ENCODE assay signal across 1 cellular context in the genomic region with DNA sequence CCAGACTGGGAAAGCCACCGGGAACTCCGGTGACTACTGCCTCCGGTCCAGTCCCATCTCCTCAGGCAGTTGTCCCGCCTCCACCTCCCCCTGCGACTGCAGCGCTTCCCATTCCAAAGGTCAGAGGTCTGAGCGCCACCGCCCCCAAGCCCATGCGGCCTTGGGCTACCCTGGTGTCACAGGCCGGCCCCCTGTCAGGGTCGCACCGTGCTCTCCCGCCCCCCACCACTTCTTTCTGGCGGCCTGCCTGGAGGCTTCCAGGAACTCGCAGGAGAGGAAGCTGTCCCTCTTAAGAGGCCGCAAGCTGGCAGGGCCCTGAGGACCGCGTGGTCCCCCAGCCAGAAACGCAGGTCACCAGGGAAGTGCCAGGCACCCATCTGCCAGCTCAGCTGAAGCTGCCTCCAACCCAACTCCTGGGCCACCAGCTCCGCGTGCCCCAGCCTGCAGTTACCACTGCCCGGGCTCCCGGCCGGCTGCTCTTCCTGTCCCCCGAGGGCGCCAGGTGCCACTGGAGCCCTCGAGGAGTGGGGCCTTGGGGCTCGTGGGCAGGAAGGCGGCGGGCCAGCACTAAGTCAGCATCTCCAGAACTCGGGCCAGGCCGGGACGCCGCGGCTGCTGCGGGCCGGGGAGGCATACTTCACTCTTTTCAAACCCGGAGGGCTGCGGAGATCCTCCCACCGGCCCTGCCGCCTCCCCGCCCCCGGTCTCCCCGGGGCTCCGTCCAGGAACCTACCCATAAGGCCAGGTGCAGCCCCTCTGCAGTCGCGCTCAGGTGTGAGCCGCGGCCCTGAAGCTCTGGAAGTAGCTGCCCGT.
TF ChIP-seq lines count a peak whose summit lies in the region.

No MANE protein-coding gene starts in this region.

TF ChIP-seq in HepG2, 621 proteins besides CTCF, POLR2A, EP300 and RAD21 (continued from another document and continues in another):
- TF ChIP-seq ZNF138 (CRISPR knock-in tag; IDR thresholded peaks at IDR 0.05; ENCODE audit: low read depth), result peak; percentile 88
- TF ChIP-seq, protein P1, sequence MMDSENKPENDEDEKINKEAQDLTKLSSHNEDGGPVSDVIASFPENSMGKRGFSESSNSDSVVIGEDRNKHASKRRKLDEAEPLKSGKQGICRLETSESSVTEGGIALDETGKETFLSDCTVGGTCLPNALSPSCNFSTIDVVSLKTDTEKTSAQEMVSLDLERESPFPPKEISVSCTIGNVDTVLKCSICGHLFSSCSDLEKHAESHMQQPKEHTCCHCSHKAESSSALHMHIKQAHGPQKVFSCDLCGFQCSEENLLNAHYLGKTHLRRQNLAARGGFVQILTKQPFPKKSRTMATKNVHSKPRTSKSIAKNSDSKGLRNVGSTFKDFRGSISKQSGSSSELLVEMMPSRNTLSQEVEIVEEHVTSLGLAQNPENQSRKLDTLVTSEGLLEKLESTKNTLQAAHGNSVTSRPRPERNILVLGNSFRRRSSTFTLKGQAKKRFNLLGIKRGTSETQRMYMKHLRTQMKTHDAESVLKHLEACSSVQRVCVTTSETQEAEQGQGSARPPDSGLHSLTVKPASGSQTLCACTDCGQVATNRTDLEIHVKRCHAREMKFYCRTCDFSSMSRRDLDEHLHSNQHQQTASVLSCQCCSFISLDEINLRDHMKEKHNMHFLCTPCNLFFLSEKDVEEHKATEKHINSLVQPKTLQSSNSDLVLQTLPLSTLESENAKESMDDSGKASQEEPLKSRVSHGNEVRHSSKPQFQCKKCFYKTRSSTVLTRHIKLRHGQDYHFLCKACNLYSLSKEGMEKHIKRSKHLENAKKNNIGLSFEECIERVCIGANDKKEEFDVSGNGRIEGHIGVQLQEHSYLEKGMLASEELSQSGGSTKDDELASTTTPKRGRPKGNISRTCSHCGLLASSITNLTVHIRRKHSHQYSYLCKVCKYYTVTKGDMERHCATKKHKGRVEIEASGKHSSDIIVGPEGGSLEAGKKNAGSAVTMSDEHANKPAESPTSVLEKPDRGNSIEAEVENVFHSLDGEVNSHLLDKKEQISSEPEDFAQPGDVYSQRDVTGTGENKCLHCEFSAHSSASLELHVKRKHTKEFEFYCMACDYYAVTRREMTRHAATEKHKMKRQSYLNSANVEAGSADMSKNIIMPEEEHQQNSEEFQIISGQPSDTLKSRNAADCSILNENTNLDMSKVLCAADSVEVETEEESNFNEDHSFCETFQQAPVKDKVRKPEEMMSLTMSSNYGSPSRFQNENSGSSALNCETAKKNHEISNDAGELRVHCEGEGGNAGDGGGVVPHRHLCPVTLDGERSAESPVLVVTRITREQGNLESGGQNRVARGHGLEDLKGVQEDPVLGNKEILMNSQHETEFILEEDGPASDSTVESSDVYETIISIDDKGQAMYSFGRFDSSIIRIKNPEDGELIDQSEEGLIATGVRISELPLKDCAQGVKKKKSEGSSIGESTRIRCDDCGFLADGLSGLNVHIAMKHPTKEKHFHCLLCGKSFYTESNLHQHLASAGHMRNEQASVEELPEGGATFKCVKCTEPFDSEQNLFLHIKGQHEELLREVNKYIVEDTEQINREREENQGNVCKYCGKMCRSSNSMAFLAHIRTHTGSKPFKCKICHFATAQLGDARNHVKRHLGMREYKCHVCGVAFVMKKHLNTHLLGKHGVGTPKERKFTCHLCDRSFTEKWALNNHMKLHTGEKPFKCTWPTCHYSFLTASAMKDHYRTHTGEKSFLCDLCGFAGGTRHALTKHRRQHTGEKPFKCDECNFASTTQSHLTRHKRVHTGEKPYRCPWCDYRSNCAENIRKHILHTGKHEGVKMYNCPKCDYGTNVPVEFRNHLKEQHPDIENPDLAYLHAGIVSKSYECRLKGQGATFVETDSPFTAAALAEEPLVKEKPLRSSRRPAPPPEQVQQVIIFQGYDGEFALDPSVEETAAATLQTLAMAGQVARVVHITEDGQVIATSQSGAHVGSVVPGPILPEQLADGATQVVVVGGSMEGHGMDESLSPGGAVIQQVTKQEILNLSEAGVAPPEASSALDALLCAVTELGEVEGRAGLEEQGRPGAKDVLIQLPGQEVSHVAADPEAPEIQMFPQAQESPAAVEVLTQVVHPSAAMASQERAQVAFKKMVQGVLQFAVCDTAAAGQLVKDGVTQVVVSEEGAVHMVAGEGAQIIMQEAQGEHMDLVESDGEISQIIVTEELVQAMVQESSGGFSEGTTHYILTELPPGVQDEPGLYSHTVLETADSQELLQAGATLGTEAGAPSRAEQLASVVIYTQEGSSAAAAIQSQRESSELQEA (CRISPR knock-in tag; IDR thresholded peaks at IDR 0.05; ENCODE audit: not compliant biosample characterization), result peak; percentile 93
- TF ChIP-seq ZNF572 (CRISPR knock-in tag; IDR thresholded peaks at IDR 0.05), result no peak
- peak; percentile 46; the same call in 1 of the 2 replicates for TF ChIP-seq ZNF652 (CRISPR knock-in tag; IDR thresholded peaks at IDR 0.05; ENCODE audit: borderline replicate concordance, low read depth)
- TF ChIP-seq, protein P2, sequence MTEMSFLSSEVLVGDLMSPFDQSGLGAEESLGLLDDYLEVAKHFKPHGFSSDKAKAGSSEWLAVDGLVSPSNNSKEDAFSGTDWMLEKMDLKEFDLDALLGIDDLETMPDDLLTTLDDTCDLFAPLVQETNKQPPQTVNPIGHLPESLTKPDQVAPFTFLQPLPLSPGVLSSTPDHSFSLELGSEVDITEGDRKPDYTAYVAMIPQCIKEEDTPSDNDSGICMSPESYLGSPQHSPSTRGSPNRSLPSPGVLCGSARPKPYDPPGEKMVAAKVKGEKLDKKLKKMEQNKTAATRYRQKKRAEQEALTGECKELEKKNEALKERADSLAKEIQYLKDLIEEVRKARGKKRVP (CRISPR knock-in tag; IDR thresholded peaks at IDR 0.05), result peak in 1 of 2 experiments; percentile 38; a peak in 1 of 4 replicates
- TF ChIP-seq FOXJ3 (CRISPR knock-in tag; IDR thresholded peaks at IDR 0.05; ENCODE audit: borderline replicate concordance), result peak; percentile 64; the same call in 1 of the 2 replicates
- peak; percentile 83; the same call in 1 of the 2 replicates for TF ChIP-seq REL (CRISPR knock-in tag; conservative IDR thresholded peaks at IDR 0.05)
- TF ChIP-seq MEIS2 (CRISPR knock-in tag; IDR thresholded peaks at IDR 0.05), result peak; percentile 96
- no peak for TF ChIP-seq BHLHE40 (IDR thresholded peaks at IDR 0.05; ENCODE audit: low read length)
- TF ChIP-seq, protein P3, sequence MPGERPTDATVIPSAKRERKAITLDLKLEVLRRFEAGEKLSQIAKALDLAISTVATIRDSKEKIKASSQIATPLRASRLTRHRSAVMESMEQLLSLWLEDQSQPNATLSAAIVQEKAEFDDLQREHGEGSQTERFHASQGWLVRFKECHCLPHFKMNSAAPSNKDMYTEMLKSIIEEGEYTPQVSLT (CRISPR knock-in tag; IDR thresholded peaks at IDR 0.05; ENCODE audit: borderline replicate concordance, low read depth), result no peak
- peak; percentile 84 for TF ChIP-seq ZNF224 (CRISPR knock-in tag; IDR thresholded peaks at IDR 0.05)
- no peak for TF ChIP-seq ZFP62 (CRISPR knock-in tag; IDR thresholded peaks at IDR 0.05)
- TF ChIP-seq PCBP1 (IDR thresholded peaks at IDR 0.05; ENCODE audit: borderline replicate concordance, low read depth, low read length), result no peak
- TF ChIP-seq PRDM4 (CRISPR knock-in tag; IDR thresholded peaks at IDR 0.05; ENCODE audit: borderline replicate concordance), result no peak
- TF ChIP-seq RNF2 (conservative IDR thresholded peaks at IDR 0.05; ENCODE audit: low read depth), result peak; percentile 96; the same call in 1 of the 2 replicates
- peak; percentile 58; the same call in 1 of the 2 replicates for TF ChIP-seq ZNF724P (CRISPR knock-in tag; IDR thresholded peaks at IDR 0.05; ENCODE audit: borderline replicate concordance)
- no peak for TF ChIP-seq ZEB1 (IDR thresholded peaks at IDR 0.05; ENCODE audit: insufficient replicate concordance, low read depth)
- peak; percentile 94 for TF ChIP-seq ZFP41 (CRISPR knock-in tag; IDR thresholded peaks at IDR 0.05; ENCODE audit: borderline replicate concordance)
- TF ChIP-seq NCOA5 (CRISPR knock-in tag; IDR thresholded peaks at IDR 0.05), result no peak
- peak; percentile 79 for TF ChIP-seq RCOR2 (CRISPR knock-in tag; IDR thresholded peaks at IDR 0.05)
- TF ChIP-seq ZSCAN12 (CRISPR knock-in tag; IDR thresholded peaks at IDR 0.05), result no peak; the same call in none of the 2 replicates
- peak; percentile 75; the same call in 1 of the 2 replicates for TF ChIP-seq KDM4B (CRISPR knock-in tag; IDR thresholded peaks at IDR 0.05)
- peak; percentile 96 for TF ChIP-seq KDM3A (CRISPR knock-in tag; IDR thresholded peaks at IDR 0.05; ENCODE audit: low read depth)
- no peak for TF ChIP-seq NONO (IDR thresholded peaks at IDR 0.05)
- TF ChIP-seq NONO (CRISPR knock-in tag; conservative IDR thresholded peaks at IDR 0.05), result peak; percentile 92
- TF ChIP-seq ZNF468 (CRISPR knock-in tag; IDR thresholded peaks at IDR 0.05), result peak; percentile 66; the same call in 1 of the 2 replicates
- peak; percentile 95 for TF ChIP-seq BORCS8-MEF2B (CRISPR knock-in tag; IDR thresholded peaks at IDR 0.05)
- TF ChIP-seq TMF1 (CRISPR knock-in tag; IDR thresholded peaks at IDR 0.05; ENCODE audit: low read depth), result peak; percentile 47; the same call in 1 of the 2 replicates
- TF ChIP-seq ZNF772 (CRISPR knock-in tag; IDR thresholded peaks at IDR 0.05), result peak; percentile 95
- peak; percentile 83 for TF ChIP-seq MLX (CRISPR knock-in tag; IDR thresholded peaks at IDR 0.05)
- peak; percentile 87 for TF ChIP-seq ISL2 (CRISPR knock-in tag; IDR thresholded peaks at IDR 0.05)
- TF ChIP-seq NCOA1 (CRISPR knock-in tag; IDR thresholded peaks at IDR 0.05), result no peak
- TF ChIP-seq HMG20A (CRISPR knock-in tag; IDR thresholded peaks at IDR 0.05; ENCODE audit: borderline replicate concordance), result peak; percentile 62; the same call in 1 of the 2 replicates
- peak; percentile 96 for TF ChIP-seq ZSCAN9 (CRISPR knock-in tag; IDR thresholded peaks at IDR 0.05; ENCODE audit: borderline replicate concordance)
- no peak for TF ChIP-seq ISX (CRISPR knock-in tag; conservative IDR thresholded peaks at IDR 0.05)
- TF ChIP-seq SETDB1 (CRISPR knock-in tag; IDR thresholded peaks at IDR 0.05; ENCODE audit: borderline replicate concordance), result no peak
- peak; percentile 97 for TF ChIP-seq ZNF343 (CRISPR knock-in tag; IDR thresholded peaks at IDR 0.05)
- peak; percentile 99 for TF ChIP-seq ZNF547 (CRISPR knock-in tag; IDR thresholded peaks at IDR 0.05)
- peak; percentile 98 for TF ChIP-seq MTA1 (CRISPR knock-in tag; IDR thresholded peaks at IDR 0.05; ENCODE audit: borderline replicate concordance)
- no peak for TF ChIP-seq NBN (conservative IDR thresholded peaks at IDR 0.05)
- peak; percentile 64 for TF ChIP-seq ELF3 (CRISPR knock-in tag; IDR thresholded peaks at IDR 0.05)
- peak; percentile 71; the same call in 1 of the 2 replicates for TF ChIP-seq GZF1 (CRISPR knock-in tag; IDR thresholded peaks at IDR 0.05)
- TF ChIP-seq MED8 (CRISPR knock-in tag; IDR thresholded peaks at IDR 0.05; ENCODE audit: insufficient replicate concordance), result peak; percentile 98
- TF ChIP-seq AFF4 (CRISPR knock-in tag; IDR thresholded peaks at IDR 0.05), result peak; percentile 85
- TF ChIP-seq HNRNPUL1 (IDR thresholded peaks at IDR 0.05; ENCODE audit: low read depth, low read length), result no peak
- peak; percentile 97 for TF ChIP-seq NR2C2 (CRISPR knock-in tag; IDR thresholded peaks at IDR 0.05; ENCODE audit: borderline replicate concordance)
